Comparison of ENCODE assay signal across 32 cellular contexts in genomic region chr10:129426670-129427069, GRCh38.
"Had no signal": no experiment of that assay in that cellular context is flagged by ENCODE, and none has a peak within 500 bp of the region (broad histone marks: within the 10 kb centered on the region; RNA-seq: fewer than 3 reads in every experiment).

No MANE protein-coding gene starts in this region.

- FAIRE-seq: TTC549 had no signal

- H3K9me3 Mint-ChIP-seq: activated B cell treated with CpG ODN at 0.5 μM for 24 hours; activated CD4-positive, alpha-beta T cell treated with anti-CD3 and anti-CD28 coated beads, Interleukin-2, amount 10 ng/mL, durations not matched to agents 24 days and 14 days; activated naive CD8-positive, alpha-beta T cell treated with anti-CD3 and anti-CD28 coated beads, Interleukin-2, amount 10 ng/mL, durations not matched to agents 7 days and 5 days; activated T-cell treated with anti-CD3 and anti-CD28 coated beads, Interleukin-2, amount 50 U/mL, for 72 hours; T-cell had no signal

- H3K4me3 ChIP-seq: adrenal gland, SJSA1 had no signal

- H3K4me3 Mint-ChIP-seq: activated B cell treated with CpG ODN at 0.5 μM for 24 hours; activated CD4-positive, alpha-beta T cell treated with anti-CD3 and anti-CD28 coated beads, Interleukin-2, amount 10 ng/mL, durations not matched to agents 24 days and 14 days; activated naive CD8-positive, alpha-beta T cell treated with anti-CD3 and anti-CD28 coated beads, Interleukin-2, amount 10 ng/mL, durations not matched to agents 7 days and 5 days; activated T-cell treated with anti-CD3 and anti-CD28 coated beads, Interleukin-2, amount 50 U/mL, for 72 hours; T-cell had no signal

- H3K27me3 Mint-ChIP-seq: activated CD4-positive, alpha-beta T cell treated with anti-CD3 and anti-CD28 coated beads, Interleukin-2, amount 10 ng/mL, durations not matched to agents 24 days and 14 days had no signal

- DNase-seq: activated B cell treated with CpG ODN at 0.5 μM for 24 hours; activated CD4-positive, alpha-beta T cell treated with anti-CD3 and anti-CD28 coated beads for 1 hour; activated CD4-positive, alpha-beta T cell treated with anti-CD3 and anti-CD28 coated beads, Interleukin-2, amount 10 ng/mL, durations not matched to agents 24 days and 14 days; activated CD4-positive, alpha-beta T cell treated with anti-CD3 and anti-CD28 coated beads, Interleukin-2, amount 50 U/mL, for 48 hours; activated naive CD4-positive, alpha-beta T cell treated with anti-CD3 and anti-CD28 coated beads, Interleukin-2, amount 50 U/mL, for 16 hours; activated naive CD8-positive, alpha-beta T cell treated with anti-CD3 and anti-CD28 coated beads, Interleukin-2, amount 10 ng/mL, durations not matched to agents 7 days and 5 days; activated T-cell treated with anti-CD3 and anti-CD28 coated beads for 4 hours; activated T-cell treated with anti-CD3 and anti-CD28 coated beads, Interleukin-2, amount 50 U/mL, for 72 hours; adrenal gland; anterior cingulate cortex; caudate nucleus; IMR-90; Kasumi-1; KBM-7; NCI-H1105; NCI-H1436; NCI-H1694 treated with DMSO at 0.1 percent for 48 hours; NCI-H2029 treated with DMSO at 0.1 percent for 48 hours; NCI-H345; NCI-H510A; NCI-H526 treated with DMSO at 0.1 percent for 48 hours; NCI-H82; OCI-M1; SHP77; T-cell; T-helper 2 cell; T1000 had no signal

- H3K4me1 ChIP-seq: adrenal gland, SJSA1 had no signal

- H3K9me3 ChIP-seq: adrenal gland had no signal

- H3K36me3 ChIP-seq: adrenal gland, SJSA1 had no signal

- H3K27me3 ChIP-seq: adrenal gland, SJSA1 had no signal

- H3K27ac ChIP-seq: adrenal gland, RWPE1, SJSA1 had no signal

- ATAC-seq: activated T-cell treated with anti-CD3 and anti-CD28 coated beads, Interleukin-2, amount 50 U/mL, for 72 hours; Panc1; SK-N-SH treated with all-trans-retinoic acid at 6 μM for 48 hours; T-cell had no signal

- H3K36me3 Mint-ChIP-seq: activated naive CD8-positive, alpha-beta T cell treated with anti-CD3 and anti-CD28 coated beads, Interleukin-2, amount 10 ng/mL, durations not matched to agents 7 days and 5 days; T-cell had no signal

- H3K4me1 Mint-ChIP-seq: activated B cell treated with CpG ODN at 0.5 μM for 24 hours; activated CD4-positive, alpha-beta T cell treated with anti-CD3 and anti-CD28 coated beads, Interleukin-2, amount 10 ng/mL, durations not matched to agents 24 days and 14 days; activated naive CD8-positive, alpha-beta T cell treated with anti-CD3 and anti-CD28 coated beads, Interleukin-2, amount 10 ng/mL, durations not matched to agents 7 days and 5 days; T-cell had no signal
